In the genomic region with DNA sequence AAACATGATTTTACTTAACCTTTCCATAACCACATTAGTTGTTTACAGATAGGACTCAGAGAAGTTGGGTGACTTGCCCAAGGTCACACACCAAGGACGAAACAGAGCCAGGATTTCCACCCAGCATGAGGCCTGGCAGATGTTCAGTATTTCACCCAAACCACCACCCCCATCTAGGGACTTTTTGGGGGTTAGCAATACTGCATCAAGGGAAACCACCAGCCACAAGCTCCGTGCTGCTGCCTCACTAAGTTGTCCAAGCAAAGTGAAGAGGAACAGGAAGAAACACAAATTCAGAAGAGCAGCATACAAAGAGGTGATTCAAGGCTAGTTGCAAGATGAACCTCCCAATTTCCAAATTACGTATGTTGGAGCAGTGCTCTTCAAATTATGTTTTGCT, we compare ENCODE assay signal across 11 cellular contexts.
DNase-seq lines count a peak whose midpoint lies in the region; ATAC-seq and TF ChIP-seq lines count a peak whose summit lies in the region.
"Had no signal": no experiment of that assay in that cellular context is flagged by ENCODE, and none has a peak within 500 bp of the region (broad histone marks: within the 10 kb centered on the region; RNA-seq: fewer than 3 reads in every experiment).

No MANE protein-coding gene starts in this region.

- ATAC-seq in activated CD4-positive, alpha-beta T cell treated with anti-CD3 and anti-CD28 coated beads for 36 hours = peak; percentile 53
- ATAC-seq in GM21423 (IDR thresholded peaks at IDR 0.05; ENCODE audit: unreplicated experiment) (peak; percentile 95), HG03342 (IDR thresholded peaks at IDR 0.05; ENCODE audit: unreplicated experiment) (peak; percentile 96), SK-N-SH treated with all-trans-retinoic acid at 6 μM for 48 hours (no peak)
- peak; percentile 98 for ATAC-seq in effector memory CD8-positive, alpha-beta T cell (replicated peaks)
- ATAC-seq: naive thymus-derived CD8-positive, alpha-beta T cell had no signal

- no peak overlapping the region for H3K4me3 Mint-ChIP-seq in activated CD4-positive, alpha-beta T cell treated with anti-CD3 and anti-CD28 coated beads for 36 hours
- no peak overlapping the region for H3K4me3 Mint-ChIP-seq in effector memory CD8-positive, alpha-beta T cell
- no peak overlapping the region for H3K4me3 Mint-ChIP-seq in type B pancreatic cell

- H3K27me3 Mint-ChIP-seq in activated CD4-positive, alpha-beta T cell treated with anti-CD3 and anti-CD28 coated beads for 36 hours = no peaks in the 10 kb centered on the region
- no peaks in the 10 kb centered on the region for H3K27me3 Mint-ChIP-seq in effector memory CD8-positive, alpha-beta T cell
- no peaks in the 10 kb centered on the region for H3K27me3 Mint-ChIP-seq in type B pancreatic cell
- H3K27me3 Mint-ChIP-seq: naive thymus-derived CD8-positive, alpha-beta T cell had no signal

- H3K27ac Mint-ChIP-seq in activated CD4-positive, alpha-beta T cell treated with anti-CD3 and anti-CD28 coated beads for 36 hours = no peak overlapping the region
- H3K27ac Mint-ChIP-seq in effector memory CD8-positive, alpha-beta T cell = peak overlapping the region in 1 of 2 donors; percentile 29
- no peak overlapping the region for H3K27ac Mint-ChIP-seq in type B pancreatic cell

- no peaks in the 10 kb centered on the region for H3K4me1 Mint-ChIP-seq in activated CD4-positive, alpha-beta T cell treated with anti-CD3 and anti-CD28 coated beads for 36 hours
- peaks cover 0 to 2% of the 10 kb centered on the region in 2 donors for H3K4me1 Mint-ChIP-seq in effector memory CD8-positive, alpha-beta T cell (ENCODE audit: low read depth in 2 of 2)
- no peaks in the 10 kb centered on the region for H3K4me1 Mint-ChIP-seq in type B pancreatic cell (ENCODE audit: unreplicated experiment)

- intact Hi-C loops in activated CD4-positive, alpha-beta T cell treated with anti-CD3 and anti-CD28 coated beads for 36 hours (cut with DNase I, micrococcal nuclease) = no loop called here

- no peak for TF ChIP-seq CTCF in type B pancreatic cell (conservative IDR thresholded peaks at IDR 0.05)

- peak; percentile 7 for DNase-seq in activated CD4-positive, alpha-beta T cell treated with anti-CD3 and anti-CD28 coated beads for 36 hours
- DNase-seq in activated CD4-positive, alpha-beta T cell treated with anti-CD3 and anti-CD28 coated beads, Interleukin-2, amount 50 U/mL, for 1 hour = no peak
- DNase-seq in effector memory CD8-positive, alpha-beta T cell = peak in 2 of 3 experiments; percentile 14 to 17
- no peak for DNase-seq in middle frontal gyrus (ENCODE audit: extremely low spot score, low spot score)
- no peak for DNase-seq in type B pancreatic cell (ENCODE audit: extremely low spot score, unreplicated experiment)
- DNase-seq: foreskin fibroblast, NCI-H1930 had no signal

- H3K9me3 Mint-ChIP-seq in activated CD4-positive, alpha-beta T cell treated with anti-CD3 and anti-CD28 coated beads for 36 hours (ENCODE audit: low read depth) = peaks cover 3% of the 10 kb centered on the region
- peaks cover 11% of the 10 kb centered on the region in 2 donors for H3K9me3 Mint-ChIP-seq in effector memory CD8-positive, alpha-beta T cell
- H3K9me3 Mint-ChIP-seq in type B pancreatic cell = no peaks in the 10 kb centered on the region

- H3K36me3 Mint-ChIP-seq in activated CD4-positive, alpha-beta T cell treated with anti-CD3 and anti-CD28 coated beads for 36 hours (ENCODE audit: low read depth) = no peaks in the 10 kb centered on the region
- H3K36me3 Mint-ChIP-seq in effector memory CD8-positive, alpha-beta T cell (ENCODE audit: insufficient read depth) = peaks cover 3% of the 10 kb centered on the region
- no peaks in the 10 kb centered on the region for H3K36me3 Mint-ChIP-seq in type B pancreatic cell
- H3K36me3 Mint-ChIP-seq: naive thymus-derived CD8-positive, alpha-beta T cell had no signal

- CTCF ChIA-PET in activated CD4-positive, alpha-beta T cell treated with anti-CD3 and anti-CD28 coated beads for 36 hours (lab: Charles Lee) = no interaction called here

- POLR2A ChIA-PET in activated CD4-positive, alpha-beta T cell treated with anti-CD3 and anti-CD28 coated beads for 36 hours (lab: Charles Lee) = no interaction called here

TF ChIP-seq in SK-N-SH treated with all-trans-retinoic acid at 6 μM for 48 hours, 23 proteins besides CTCF, POLR2A, EP300 and RAD21:
- no peak for TF ChIP-seq TCF4 (CRISPR knock-in tag; IDR thresholded peaks at IDR 0.05; ENCODE audit: borderline replicate concordance)
- TF ChIP-seq, protein P1, sequence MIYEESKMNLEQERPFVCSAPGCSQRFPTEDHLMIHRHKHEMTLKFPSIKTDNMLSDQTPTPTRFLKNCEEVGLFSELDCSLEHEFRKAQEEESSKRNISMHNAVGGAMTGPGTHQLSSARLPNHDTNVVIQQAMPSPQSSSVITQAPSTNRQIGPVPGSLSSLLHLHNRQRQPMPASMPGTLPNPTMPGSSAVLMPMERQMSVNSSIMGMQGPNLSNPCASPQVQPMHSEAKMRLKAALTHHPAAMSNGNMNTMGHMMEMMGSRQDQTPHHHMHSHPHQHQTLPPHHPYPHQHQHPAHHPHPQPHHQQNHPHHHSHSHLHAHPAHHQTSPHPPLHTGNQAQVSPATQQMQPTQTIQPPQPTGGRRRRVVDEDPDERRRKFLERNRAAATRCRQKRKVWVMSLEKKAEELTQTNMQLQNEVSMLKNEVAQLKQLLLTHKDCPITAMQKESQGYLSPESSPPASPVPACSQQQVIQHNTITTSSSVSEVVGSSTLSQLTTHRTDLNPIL (CRISPR knock-in tag; IDR thresholded peaks at IDR 0.05; ENCODE audit: low read depth) = no peak
- TF ChIP-seq ZNF70 (CRISPR knock-in tag; IDR thresholded peaks at IDR 0.05) = no peak
- TF ChIP-seq ZC3H10 (CRISPR knock-in tag; IDR thresholded peaks at IDR 0.05) = no peak
- TF ChIP-seq RARB (CRISPR knock-in tag; IDR thresholded peaks at IDR 0.05) = no peak
- no peak for TF ChIP-seq ZFP30 (CRISPR knock-in tag; IDR thresholded peaks at IDR 0.05)
- TF ChIP-seq OSR1 (CRISPR knock-in tag; IDR thresholded peaks at IDR 0.05) = no peak
- no peak for TF ChIP-seq ZNF8 (CRISPR knock-in tag; IDR thresholded peaks at IDR 0.05)
- TF ChIP-seq SNAI2 (CRISPR knock-in tag; IDR thresholded peaks at IDR 0.05) = no peak
- no peak for TF ChIP-seq CSDC2 (CRISPR knock-in tag; IDR thresholded peaks at IDR 0.05)
- TF ChIP-seq ZFP3 (CRISPR knock-in tag; IDR thresholded peaks at IDR 0.05) = no peak
- TF ChIP-seq, protein P2, sequence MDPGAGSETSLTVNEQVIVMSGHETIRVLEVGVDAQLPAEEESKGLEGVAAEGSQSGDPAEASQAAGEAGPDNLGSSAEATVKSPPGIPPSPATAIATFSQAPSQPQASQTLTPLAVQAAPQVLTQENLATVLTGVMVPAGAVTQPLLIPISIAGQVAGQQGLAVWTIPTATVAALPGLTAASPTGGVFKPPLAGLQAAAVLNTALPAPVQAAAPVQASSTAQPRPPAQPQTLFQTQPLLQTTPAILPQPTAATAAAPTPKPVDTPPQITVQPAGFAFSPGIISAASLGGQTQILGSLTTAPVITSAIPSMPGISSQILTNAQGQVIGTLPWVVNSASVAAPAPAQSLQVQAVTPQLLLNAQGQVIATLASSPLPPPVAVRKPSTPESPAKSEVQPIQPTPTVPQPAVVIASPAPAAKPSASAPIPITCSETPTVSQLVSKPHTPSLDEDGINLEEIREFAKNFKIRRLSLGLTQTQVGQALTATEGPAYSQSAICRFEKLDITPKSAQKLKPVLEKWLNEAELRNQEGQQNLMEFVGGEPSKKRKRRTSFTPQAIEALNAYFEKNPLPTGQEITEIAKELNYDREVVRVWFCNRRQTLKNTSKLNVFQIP (CRISPR knock-in tag; IDR thresholded peaks at IDR 0.05; ENCODE audit: borderline replicate concordance, low read depth) = no peak
- TF ChIP-seq TOX (CRISPR knock-in tag; IDR thresholded peaks at IDR 0.05; ENCODE audit: borderline replicate concordance) = no peak
- TF ChIP-seq, protein P3, sequence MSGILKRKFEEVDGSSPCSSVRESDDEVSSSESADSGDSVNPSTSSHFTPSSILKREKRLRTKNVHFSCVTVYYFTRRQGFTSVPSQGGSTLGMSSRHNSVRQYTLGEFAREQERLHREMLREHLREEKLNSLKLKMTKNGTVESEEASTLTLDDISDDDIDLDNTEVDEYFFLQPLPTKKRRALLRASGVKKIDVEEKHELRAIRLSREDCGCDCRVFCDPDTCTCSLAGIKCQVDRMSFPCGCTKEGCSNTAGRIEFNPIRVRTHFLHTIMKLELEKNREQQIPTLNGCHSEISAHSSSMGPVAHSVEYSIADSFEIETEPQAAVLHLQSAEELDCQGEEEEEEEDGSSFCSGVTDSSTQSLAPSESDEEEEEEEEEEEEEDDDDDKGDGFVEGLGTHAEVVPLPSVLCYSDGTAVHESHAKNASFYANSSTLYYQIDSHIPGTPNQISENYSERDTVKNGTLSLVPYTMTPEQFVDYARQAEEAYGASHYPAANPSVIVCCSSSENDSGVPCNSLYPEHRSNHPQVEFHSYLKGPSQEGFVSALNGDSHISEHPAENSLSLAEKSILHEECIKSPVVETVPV (CRISPR knock-in tag; IDR thresholded peaks at IDR 0.05) = no peak
- TF ChIP-seq, protein P4, sequence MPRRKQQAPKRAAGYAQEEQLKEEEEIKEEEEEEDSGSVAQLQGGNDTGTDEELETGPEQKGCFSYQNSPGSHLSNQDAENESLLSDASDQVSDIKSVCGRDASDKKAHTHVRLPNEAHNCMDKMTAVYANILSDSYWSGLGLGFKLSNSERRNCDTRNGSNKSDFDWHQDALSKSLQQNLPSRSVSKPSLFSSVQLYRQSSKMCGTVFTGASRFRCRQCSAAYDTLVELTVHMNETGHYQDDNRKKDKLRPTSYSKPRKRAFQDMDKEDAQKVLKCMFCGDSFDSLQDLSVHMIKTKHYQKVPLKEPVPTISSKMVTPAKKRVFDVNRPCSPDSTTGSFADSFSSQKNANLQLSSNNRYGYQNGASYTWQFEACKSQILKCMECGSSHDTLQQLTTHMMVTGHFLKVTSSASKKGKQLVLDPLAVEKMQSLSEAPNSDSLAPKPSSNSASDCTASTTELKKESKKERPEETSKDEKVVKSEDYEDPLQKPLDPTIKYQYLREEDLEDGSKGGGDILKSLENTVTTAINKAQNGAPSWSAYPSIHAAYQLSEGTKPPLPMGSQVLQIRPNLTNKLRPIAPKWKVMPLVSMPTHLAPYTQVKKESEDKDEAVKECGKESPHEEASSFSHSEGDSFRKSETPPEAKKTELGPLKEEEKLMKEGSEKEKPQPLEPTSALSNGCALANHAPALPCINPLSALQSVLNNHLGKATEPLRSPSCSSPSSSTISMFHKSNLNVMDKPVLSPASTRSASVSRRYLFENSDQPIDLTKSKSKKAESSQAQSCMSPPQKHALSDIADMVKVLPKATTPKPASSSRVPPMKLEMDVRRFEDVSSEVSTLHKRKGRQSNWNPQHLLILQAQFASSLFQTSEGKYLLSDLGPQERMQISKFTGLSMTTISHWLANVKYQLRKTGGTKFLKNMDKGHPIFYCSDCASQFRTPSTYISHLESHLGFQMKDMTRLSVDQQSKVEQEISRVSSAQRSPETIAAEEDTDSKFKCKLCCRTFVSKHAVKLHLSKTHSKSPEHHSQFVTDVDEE (CRISPR knock-in tag; IDR thresholded peaks at IDR 0.05) = no peak
- no peak for TF ChIP-seq GLIS3 (CRISPR knock-in tag; IDR thresholded peaks at IDR 0.05)

Comparison
In these comparisons a context has a peak if more than half of its experiments do, and no peak if none do; other contexts are left out.
1. DNase-seq: peak in activated CD4-positive, alpha-beta T cell treated with anti-CD3 and anti-CD28 coated beads for 36 hours (single experiment) and effector memory CD8-positive, alpha-beta T cell (2 of 3); none in activated CD4-positive, alpha-beta T cell treated with anti-CD3 and anti-CD28 coated beads, Interleukin-2, amount 50 U/mL, for 1 hour (single experiment), middle frontal gyrus (single experiment) and type B pancreatic cell (single experiment).